Comparison of ENCODE assay signal across 1 cellular context in the genomic region with DNA sequence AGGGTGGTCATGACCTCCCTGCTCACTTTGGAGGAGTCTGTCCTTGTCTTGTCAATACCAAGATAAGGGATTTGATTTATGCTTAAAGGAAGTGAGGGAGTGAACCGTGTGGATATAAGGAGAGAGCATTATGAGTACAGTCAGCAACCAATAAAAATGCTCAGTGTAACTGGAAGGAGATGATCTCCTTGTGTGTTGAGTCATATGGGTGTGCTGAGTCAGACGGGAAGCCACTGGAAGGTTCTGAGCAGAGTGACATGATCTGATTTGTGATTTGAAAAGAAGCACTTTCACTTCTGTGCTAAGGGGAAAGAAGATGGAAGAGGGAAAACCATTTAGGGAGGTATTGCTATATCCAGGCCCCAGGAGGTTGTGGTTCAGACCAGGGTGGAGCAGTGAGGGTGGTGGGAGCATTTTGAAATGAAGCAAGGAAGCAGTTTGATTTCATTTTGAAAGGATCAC.
TF ChIP-seq lines count a peak whose summit lies in the region.

No MANE protein-coding gene starts in this region.

TF ChIP-seq in K562, 482 proteins besides CTCF, POLR2A, EP300 and RAD21 (continued from another document and continues in another):
- no peak for TF ChIP-seq HMG20B (CRISPR knock-in tag; IDR thresholded peaks at IDR 0.05)
- TF ChIP-seq SMARCE1 (IDR thresholded peaks at IDR 0.05), result peak; percentile 92
- TF ChIP-seq, protein P1, sequence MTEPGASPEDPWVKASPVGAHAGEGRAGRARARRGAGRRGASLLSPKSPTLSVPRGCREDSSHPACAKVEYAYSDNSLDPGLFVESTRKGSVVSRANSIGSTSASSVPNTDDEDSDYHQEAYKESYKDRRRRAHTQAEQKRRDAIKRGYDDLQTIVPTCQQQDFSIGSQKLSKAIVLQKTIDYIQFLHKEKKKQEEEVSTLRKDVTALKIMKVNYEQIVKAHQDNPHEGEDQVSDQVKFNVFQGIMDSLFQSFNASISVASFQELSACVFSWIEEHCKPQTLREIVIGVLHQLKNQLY (CRISPR knock-in tag; conservative IDR thresholded peaks at IDR 0.05), result no peak
- TF ChIP-seq ZNF133 (CRISPR knock-in tag; IDR thresholded peaks at IDR 0.05), result no peak
- no peak for TF ChIP-seq HOXB6 (CRISPR knock-in tag; IDR thresholded peaks at IDR 0.05; ENCODE audit: borderline replicate concordance)
- no peak for TF ChIP-seq MITF (IDR thresholded peaks at IDR 0.05)
- TF ChIP-seq ZNF146 (CRISPR knock-in tag; IDR thresholded peaks at IDR 0.05; ENCODE audit: unreplicated experiment), result no peak
- TF ChIP-seq, protein P2, sequence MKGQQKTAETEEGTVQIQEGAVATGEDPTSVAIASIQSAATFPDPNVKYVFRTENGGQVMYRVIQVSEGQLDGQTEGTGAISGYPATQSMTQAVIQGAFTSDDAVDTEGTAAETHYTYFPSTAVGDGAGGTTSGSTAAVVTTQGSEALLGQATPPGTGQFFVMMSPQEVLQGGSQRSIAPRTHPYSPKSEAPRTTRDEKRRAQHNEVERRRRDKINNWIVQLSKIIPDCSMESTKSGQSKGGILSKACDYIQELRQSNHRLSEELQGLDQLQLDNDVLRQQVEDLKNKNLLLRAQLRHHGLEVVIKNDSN (CRISPR knock-in tag; IDR thresholded peaks at IDR 0.05), result no peak
- no peak for TF ChIP-seq E2F3 (CRISPR knock-in tag; IDR thresholded peaks at IDR 0.05)
- no peak for TF ChIP-seq ZNF431 (CRISPR knock-in tag; IDR thresholded peaks at IDR 0.05)
- TF ChIP-seq STAT5A (IDR thresholded peaks at IDR 0.05; ENCODE audit: borderline replicate concordance, low read length), result peak; percentile 47; the same call in 1 of the 2 replicates
- TF ChIP-seq GTF2E2 (tag; IDR thresholded peaks at IDR 0.05), result no peak
- no peak for TF ChIP-seq ZNF384 (IDR thresholded peaks at IDR 0.05; ENCODE audit: low read depth, low read length)
- 0 out of 2 replicates have a peak, but pooled peaks have one; percentile 22 for TF ChIP-seq TCF3 (CRISPR knock-in tag; IDR thresholded peaks at IDR 0.05)
- no peak for TF ChIP-seq DIDO1 (tag; IDR thresholded peaks at IDR 0.05; ENCODE audit: low read depth)
- no peak for TF ChIP-seq TAF15 (IDR thresholded peaks at IDR 0.05; ENCODE audit: low read depth, low read length)
- no peak for TF ChIP-seq CGGBP1 (CRISPR knock-in tag; IDR thresholded peaks at IDR 0.05)
- no peak for TF ChIP-seq ZNF24 (IDR thresholded peaks at IDR 0.05)
- no peak for TF ChIP-seq CCNT2 (IDR thresholded peaks at IDR 0.05; ENCODE audit: borderline replicate concordance, extremely low read depth, insufficient read length, low read depth, low read length)
- TF ChIP-seq, protein P3, sequence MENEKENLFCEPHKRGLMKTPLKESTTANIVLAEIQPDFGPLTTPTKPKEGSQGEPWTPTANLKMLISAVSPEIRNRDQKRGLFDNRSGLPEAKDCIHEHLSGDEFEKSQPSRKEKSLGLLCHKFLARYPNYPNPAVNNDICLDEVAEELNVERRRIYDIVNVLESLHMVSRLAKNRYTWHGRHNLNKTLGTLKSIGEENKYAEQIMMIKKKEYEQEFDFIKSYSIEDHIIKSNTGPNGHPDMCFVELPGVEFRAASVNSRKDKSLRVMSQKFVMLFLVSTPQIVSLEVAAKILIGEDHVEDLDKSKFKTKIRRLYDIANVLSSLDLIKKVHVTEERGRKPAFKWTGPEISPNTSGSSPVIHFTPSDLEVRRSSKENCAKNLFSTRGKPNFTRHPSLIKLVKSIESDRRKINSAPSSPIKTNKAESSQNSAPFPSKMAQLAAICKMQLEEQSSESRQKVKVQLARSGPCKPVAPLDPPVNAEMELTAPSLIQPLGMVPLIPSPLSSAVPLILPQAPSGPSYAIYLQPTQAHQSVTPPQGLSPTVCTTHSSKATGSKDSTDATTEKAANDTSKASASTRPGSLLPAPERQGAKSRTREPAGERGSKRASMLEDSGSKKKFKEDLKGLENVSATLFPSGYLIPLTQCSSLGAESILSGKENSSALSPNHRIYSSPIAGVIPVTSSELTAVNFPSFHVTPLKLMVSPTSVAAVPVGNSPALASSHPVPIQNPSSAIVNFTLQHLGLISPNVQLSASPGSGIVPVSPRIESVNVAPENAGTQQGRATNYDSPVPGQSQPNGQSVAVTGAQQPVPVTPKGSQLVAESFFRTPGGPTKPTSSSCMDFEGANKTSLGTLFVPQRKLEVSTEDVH (IDR thresholded peaks at IDR 0.05; ENCODE audit: low read depth, partially characterized antibody), result peak; percentile 57
- TF ChIP-seq TARDBP (IDR thresholded peaks at IDR 0.05), result no peak
- TF ChIP-seq ZNF644 (tag; IDR thresholded peaks at IDR 0.05; ENCODE audit: low read depth), result no peak
- peak; percentile 68; the same call in 1 of the 2 replicates for TF ChIP-seq BACH1 (tag; IDR thresholded peaks at IDR 0.05)
- TF ChIP-seq REST (CRISPR knock-in tag; IDR thresholded peaks at IDR 0.05; ENCODE audit: low read depth), result no peak
- TF ChIP-seq ZNF124 (CRISPR knock-in tag; IDR thresholded peaks at IDR 0.05), result no peak
- peak; percentile 25; the same call in 1 of the 2 replicates for TF ChIP-seq CBFA2T2 (conservative IDR thresholded peaks at IDR 0.05)
- no peak for TF ChIP-seq POLR2AphosphoS2 (IDR thresholded peaks at IDR 0.05; ENCODE audit: low read length)
- no peak for TF ChIP-seq MEF2A (IDR thresholded peaks at IDR 0.05; ENCODE audit: control insufficient read depth, low read depth, low read length)
- TF ChIP-seq TRIM25 (IDR thresholded peaks at IDR 0.05; ENCODE audit: borderline replicate concordance), result no peak
- no peak for TF ChIP-seq TSHZ1 (CRISPR knock-in tag; IDR thresholded peaks at IDR 0.05)
- no peak for TF ChIP-seq U2AF1 (optimal IDR thresholded peaks at IDR 0.05; ENCODE audit: low read depth, low read length)
- TF ChIP-seq HNRNPL (IDR thresholded peaks at IDR 0.05; ENCODE audit: low read depth, low read length), result no peak
- no peak for TF ChIP-seq ILK (tag; IDR thresholded peaks at IDR 0.05; ENCODE audit: borderline replicate concordance, low read depth)
- no peak for TF ChIP-seq MYNN (IDR thresholded peaks at IDR 0.05)
- TF ChIP-seq MYNN (CRISPR knock-in tag; IDR thresholded peaks at IDR 0.05), result no peak
- TF ChIP-seq HNRNPLL (IDR thresholded peaks at IDR 0.05; ENCODE audit: low read depth, low read length, poor library complexity, severe bottlenecking), result no peak
- TF ChIP-seq YBX1 (IDR thresholded peaks at IDR 0.05), result no peak
- TF ChIP-seq RBM17 (IDR thresholded peaks at IDR 0.05; ENCODE audit: borderline replicate concordance, low read depth, low read length), result no peak
- no peak for TF ChIP-seq ZNF212 (CRISPR knock-in tag; IDR thresholded peaks at IDR 0.05)
- TF ChIP-seq ZKSCAN1 (IDR thresholded peaks at IDR 0.05; ENCODE audit: low read depth, low read length), result no peak
- TF ChIP-seq NR1H2 (CRISPR knock-in tag; IDR thresholded peaks at IDR 0.05), result no peak
- TF ChIP-seq MCM3 (IDR thresholded peaks at IDR 0.05), result no peak
- TF ChIP-seq RBBP5 (IDR thresholded peaks at IDR 0.05; ENCODE audit: borderline replicate concordance, insufficient read depth, low read length, poor library complexity, severe bottlenecking), result no peak
- TF ChIP-seq POLR2AphosphoS5 (IDR thresholded peaks at IDR 0.05; ENCODE audit: control insufficient read depth, insufficient read depth, low read depth, low read length), result no peak
- no peak for TF ChIP-seq ZC3H4 (CRISPR knock-in tag; IDR thresholded peaks at IDR 0.05; ENCODE audit: borderline replicate concordance)
- peak; percentile 93 for TF ChIP-seq SMARCA4 (IDR thresholded peaks at IDR 0.05)
- TF ChIP-seq TFAM (CRISPR knock-in tag; conservative IDR thresholded peaks at IDR 0.05), result no peak
- no peak for TF ChIP-seq ZKSCAN8 (CRISPR knock-in tag; IDR thresholded peaks at IDR 0.05)
